26 cellular contexts compared by ENCODE assay signal in genomic region chr6:42201382-42201781, GRCh38. TPM values are rescaled to one million over a fixed set of nuclear protein-coding genes. Genes with fewer than 3 reads are reported as not detected.
"Had no signal": no experiment of that assay in that cellular context is flagged by ENCODE, and none has a peak within 500 bp of the region (broad histone marks: within the 10 kb centered on the region; RNA-seq: fewer than 3 reads in every experiment).

No MANE protein-coding gene starts in this region.

- H3K27me3 ChIP-seq: esophagus squamous epithelium, gastroesophageal sphincter, heart right ventricle, neural progenitor cell, ovary, upper lobe of right lung had no signal

- ATAC-seq: activated CD8-positive, alpha-beta T cell treated with anti-CD3 and anti-CD28 coated beads for 36 hours; activated naive CD4-positive, alpha-beta T cell treated with anti-CD3 and anti-CD28 coated beads, Interleukin-2, amount 50 U/mL, for 72 hours; activated T-cell treated with anti-CD3 and anti-CD28 coated beads, Interleukin-2, amount 50 U/mL, for 72 hours; gastroesophageal sphincter; heart right ventricle; left colon; sciatic nerve; stimulated activated effector memory CD8-positive, alpha-beta T cell treated with anti-CD3 and anti-CD28 coated beads, Interleukin-12 subunit alpha, Interleukin-12 subunit beta, amount 100 ng/mL, for 72 hours; upper lobe of right lung; WTC11 had no signal

- H3K27ac Mint-ChIP-seq: activated CD8-positive, alpha-beta T cell treated with anti-CD3 and anti-CD28 coated beads for 36 hours; activated naive CD4-positive, alpha-beta T cell treated with anti-CD3 and anti-CD28 coated beads, Interleukin-2, amount 50 U/mL, for 72 hours; activated T-cell treated with anti-CD3 and anti-CD28 coated beads, Interleukin-2, amount 50 U/mL, for 72 hours; neural progenitor cell; stimulated activated effector memory CD8-positive, alpha-beta T cell treated with anti-CD3 and anti-CD28 coated beads, Interleukin-12 subunit alpha, Interleukin-12 subunit beta, amount 100 ng/mL, for 72 hours; WTC11 had no signal

- H3K36me3 ChIP-seq: neural progenitor cell, ovary had no signal

- H3K9me3 ChIP-seq: esophagus squamous epithelium, gastroesophageal sphincter, ovary, thoracic aorta, upper lobe of right lung had no signal

- H3K4me3 Mint-ChIP-seq: activated CD8-positive, alpha-beta T cell treated with anti-CD3 and anti-CD28 coated beads for 36 hours; activated T-cell treated with anti-CD3 and anti-CD28 coated beads, Interleukin-2, amount 50 U/mL, for 72 hours; brain; neural progenitor cell; stimulated activated effector memory CD8-positive, alpha-beta T cell treated with anti-CD3 and anti-CD28 coated beads, Interleukin-12 subunit alpha, Interleukin-12 subunit beta, amount 100 ng/mL, for 72 hours; WTC11 had no signal

- H3K4me3 ChIP-seq: esophagus squamous epithelium, gastroesophageal sphincter, heart right ventricle, neural progenitor cell, ovary, thoracic aorta, upper lobe of right lung had no signal

- H3K4me1 Mint-ChIP-seq: brain, WTC11 had no signal

- H3K9me3 Mint-ChIP-seq: activated CD8-positive, alpha-beta T cell treated with anti-CD3 and anti-CD28 coated beads for 36 hours; brain; neural progenitor cell; WTC11 had no signal

- H3K27ac ChIP-seq: heart right ventricle, neural progenitor cell, ovary, thoracic aorta, upper lobe of right lung had no signal

- H3K27me3 Mint-ChIP-seq: activated CD8-positive, alpha-beta T cell treated with anti-CD3 and anti-CD28 coated beads for 36 hours; brain; naive B cell had no signal

- DNase-seq: activated CD4-positive, alpha-beta T cell treated with anti-CD3 and anti-CD28 coated beads for 48 hours; activated CD8-positive, alpha-beta T cell treated with anti-CD3 and anti-CD28 coated beads for 36 hours; activated gamma-delta T cell; activated T-cell treated with anti-CD3 and anti-CD28 coated beads, Interleukin-2, amount 50 U/mL, for 72 hours; amniotic stem cell; central memory CD4-positive, alpha-beta T cell; cortex of kidney; effector CD8-positive, alpha-beta T cell; esophagus squamous epithelium; heart right ventricle; left colon; naive B cell; ovary; stimulated activated CD4-positive, alpha-beta T cell treated with anti-CD3 and anti-CD28 coated beads, Interleukin-1b, Interleukin-23, amount 100 ng/mL, for 48 hours; T-helper 2 cell; upper lobe of right lung had no signal

- H3K4me1 ChIP-seq: upper lobe of right lung had no signal

- H3K9ac ChIP-seq: neural progenitor cell had no signal

RNA-seq across cellular contexts. Expression of gene GUCA1A, which starts 28.2 kb away (rescaled TPM):
- total RNA-seq: esophagus squamous epithelium, heart right ventricle, left colon, lung microvascular endothelial cell, mononuclear cell, ovary, sciatic nerve, thoracic aorta, upper lobe of right lung had no signal
- polyA plus RNA-seq: heart right ventricle had no signal

RNA-seq across cellular contexts. Expression of gene C6orf132, which starts 59.0 kb away (rescaled TPM):
- total RNA-seq: mononuclear cell had no signal
